Comparison of ENCODE assay signal across 8 cellular contexts in the genomic region with DNA sequence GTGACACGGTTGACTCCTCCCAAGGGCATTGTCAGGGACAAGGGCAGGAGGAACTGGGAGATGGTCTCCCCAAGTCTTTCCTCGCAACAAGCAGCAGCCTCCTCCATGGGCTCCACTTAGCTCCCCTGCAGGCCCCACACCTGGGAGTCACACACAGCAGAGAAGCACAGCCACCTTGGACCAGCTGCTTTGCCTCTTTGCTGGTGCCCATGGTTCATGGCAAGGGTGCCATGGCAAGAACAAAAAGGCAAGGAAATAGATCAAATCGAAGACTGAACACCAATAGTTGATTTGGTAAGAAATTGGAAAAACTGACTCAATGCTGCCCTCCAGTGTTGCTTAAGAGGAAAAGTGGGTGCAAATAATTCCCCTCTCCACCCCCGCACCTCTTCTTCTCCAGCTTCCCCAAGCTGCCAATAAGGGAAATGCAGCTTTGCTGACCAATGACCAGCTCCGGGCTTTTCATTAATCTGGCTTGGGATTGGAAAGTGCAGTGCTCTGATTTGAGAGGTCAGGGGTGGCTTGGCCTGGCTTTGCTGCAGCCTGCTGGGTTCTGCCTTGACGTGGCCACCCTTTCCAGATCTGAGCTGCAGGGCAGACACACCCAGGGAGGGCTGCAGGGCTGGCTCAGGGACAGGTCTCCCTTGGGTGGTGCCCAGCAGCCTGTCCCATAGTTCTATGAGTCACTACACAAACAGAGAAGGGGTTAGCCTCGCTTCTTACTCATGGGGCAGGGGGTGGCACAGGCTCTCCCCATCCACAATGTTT.
A peak's percentile ranks its signal among the peaks of the same experiment; 100 is the strongest.
DNase-seq lines count a peak whose midpoint lies in the region; ATAC-seq and TF ChIP-seq lines count a peak whose summit lies in the region.

No MANE protein-coding gene starts in this region.

- H3K4me1 ChIP-seq in endodermal cell (ENCODE audit: control insufficient read depth, insufficient read depth, low read length) (no peaks in the 10 kb centered on the region), upper lobe of left lung (peaks cover 19 to 30% (median 22%) of the 10 kb centered on the region in 4 donors)

- peaks cover 4% of the 10 kb centered on the region for H3K36me3 Mint-ChIP-seq in endodermal cell (ENCODE audit: low read depth)

- H3K27me3 ChIP-seq in endodermal cell (ENCODE audit: control insufficient read depth, insufficient read depth, low read length, poor library complexity, severe bottlenecking) (peaks cover 13% of the 10 kb centered on the region), upper lobe of left lung (no peaks in the 10 kb centered on the region)

- intact Hi-C loops in Right ventricle myocardium inferior (cut with DNase I), result loop anchor here (1.0 to 10.0 kb wide), 2 partner anchors 124 to 288 kb away; no protein-coding TSS in a partner anchor
- intact Hi-C loops in cardiac septum (cut with DNase I), result loop anchor here (2.0 to 10.0 kb wide), 6 partner anchors 50 to 584 kb away; partner anchors contain the start of genes FAN1 and KLF13

- TF ChIP-seq CTCF in endodermal cell (conservative IDR thresholded peaks at IDR 0.05) (peak; percentile 88), upper lobe of left lung (IDR thresholded peaks at IDR 0.05) (peak; percentile 81 to 96 (median 90))

- H3K4me1 Mint-ChIP-seq in endodermal cell, result peaks cover 2% of the 10 kb centered on the region

- peak; percentile 77 for DNase-seq in Right ventricle myocardium inferior (ENCODE audit: missing footprints)
- DNase-seq in cardiac septum (ENCODE audit: low spot score), result no peak
- peak; percentile 50 for DNase-seq in NCI-H2196 treated with DMSO at 0.1 percent for 48 hours (lab: John Stamatoyannopoulos, UW; ENCODE audit: unreplicated experiment)
- peak; percentile 45 for DNase-seq in activated CD4-positive, CD25-positive, alpha-beta regulatory T cell treated with anti-CD3 and anti-CD28 coated beads, Interleukin-2, amount 50 U/mL, for 72 hours
- DNase-seq in endodermal cell, result peak; percentile 87
- peak; percentile 85 for DNase-seq in medulla oblongata (ENCODE audit: extremely low spot score)
- peak in 1 of 2 donors; percentile 68 for DNase-seq in upper lobe of left lung

- 65 to 90% methylated on average over 3 to 7 of the region's 7 CpGs for WGBS in endodermal cell (ENCODE audit: insufficient coverage in 1 of 2, insufficient read length in 1 of 2), 2 experiments
- WGBS in upper lobe of left lung, 2 donors, result 23 to 26% methylated on average over 5 to 7 of the region's 7 CpGs

- ATAC-seq in Right ventricle myocardium inferior (peak; percentile 71), HG02938 (IDR thresholded peaks at IDR 0.05; ENCODE audit: unreplicated experiment) (peak; percentile 51), upper lobe of left lung (ENCODE audit: low FRiP score in 2 of 2) (peak; percentile 80 to 91)

- no peak for TF ChIP-seq POLR2A in upper lobe of left lung (IDR thresholded peaks at IDR 0.05)

- H3K27ac Mint-ChIP-seq in endodermal cell, result no peak overlapping the region

- H3K9me3 ChIP-seq in endodermal cell (ENCODE audit: control insufficient read depth, low read length) (peaks cover 12% of the 10 kb centered on the region), upper lobe of left lung (peaks cover 0 to 3% (median 0%) of the 10 kb centered on the region in 4 donors)

- H3K27me3 Mint-ChIP-seq in endodermal cell (ENCODE audit: insufficient read depth), result peaks cover 34% of the 10 kb centered on the region

- no peak overlapping the region for H3K4me3 Mint-ChIP-seq in endodermal cell

- peaks cover 21% of the 10 kb centered on the region for H3K9me3 Mint-ChIP-seq in endodermal cell

- H3K27ac ChIP-seq in endodermal cell (ENCODE audit: low read depth, low read length) (no peak overlapping the region), upper lobe of left lung (peak overlapping the region in 2 of 4 donors; percentile 50 to 59)

- no peak overlapping the region for H3K9ac ChIP-seq in endodermal cell (ENCODE audit: extremely low read depth, low read length, poor library complexity, severe bottlenecking)

- H3K4me3 ChIP-seq in endodermal cell (ENCODE audit: low read length) (no peak overlapping the region), upper lobe of left lung (no peak overlapping the region)

- no peak for TF ChIP-seq EP300 in upper lobe of left lung (IDR thresholded peaks at IDR 0.05)

- H3K36me3 ChIP-seq in endodermal cell (ENCODE audit: control insufficient read depth, insufficient read depth, low read length) (no peaks in the 10 kb centered on the region), upper lobe of left lung (no peaks in the 10 kb centered on the region)
